14 cellular contexts compared by ENCODE assay signal in the genomic region with DNA sequence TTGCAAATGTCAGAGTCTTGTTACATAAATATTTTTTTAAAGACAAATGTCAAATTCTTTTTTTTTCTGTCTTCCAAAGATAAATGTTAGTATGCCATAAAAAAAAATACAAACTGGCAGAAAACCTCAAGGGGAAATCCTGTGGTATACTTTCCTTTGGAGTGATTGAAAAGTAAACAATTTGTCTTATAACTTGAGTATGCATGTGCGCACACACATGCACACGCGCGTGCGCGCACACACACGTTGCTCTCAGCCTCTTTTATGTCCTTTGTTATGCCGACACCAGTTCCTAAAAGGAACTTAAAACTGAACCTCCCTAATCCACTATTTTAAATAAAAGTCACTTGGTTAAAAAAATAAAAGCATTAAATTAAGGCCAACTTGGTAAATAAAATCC. TPM values are rescaled to one million over a fixed set of nuclear protein-coding genes. Genes with fewer than 3 reads are reported as not detected.
A peak's percentile ranks its signal among the peaks of the same experiment; 100 is the strongest.
DNase-seq lines count a peak whose midpoint lies in the region; ATAC-seq and TF ChIP-seq lines count a peak whose summit lies in the region.
"Had no signal": no experiment of that assay in that cellular context is flagged by ENCODE, and none has a peak within 500 bp of the region (broad histone marks: within the 10 kb centered on the region; RNA-seq: fewer than 3 reads in every experiment).

No MANE protein-coding gene starts in this region.

- H3K27ac Mint-ChIP-seq in activated CD4-positive, alpha-beta T cell treated with anti-CD3 and anti-CD28 coated beads, Interleukin-2, amount 10 ng/mL, durations not matched to agents 7 days and 5 days: peak overlapping the region; percentile 83
- peak overlapping the region; percentile 69 to 89 for H3K27ac Mint-ChIP-seq in natural killer cell treated with Interleukin-12 subunit alpha and Interleukin-12 subunit beta and Interleukin-15 and Interleukin-18, amount 100 ng/mL, for 72 hours
- H3K27ac Mint-ChIP-seq: type B pancreatic cell had no signal

- no peaks in the 10 kb centered on the region for H3K9me3 ChIP-seq in ascending aorta
- H3K9me3 ChIP-seq: esophagus squamous epithelium, mucosa of descending colon had no signal

- ATAC-seq in natural killer cell treated with Interleukin-12 subunit alpha and Interleukin-12 subunit beta and Interleukin-15 and Interleukin-18, amount 100 ng/mL, for 72 hours: no peak
- ATAC-seq: GM12878 had no signal

- no peaks in the 10 kb centered on the region for H3K27me3 Mint-ChIP-seq in activated CD4-positive, alpha-beta T cell treated with anti-CD3 and anti-CD28 coated beads, Interleukin-2, amount 10 ng/mL, durations not matched to agents 7 days and 5 days
- H3K27me3 Mint-ChIP-seq in natural killer cell treated with Interleukin-12 subunit alpha and Interleukin-12 subunit beta and Interleukin-15 and Interleukin-18, amount 100 ng/mL, for 72 hours: no peaks in the 10 kb centered on the region

- CTCF ChIA-PET in activated CD4-positive, alpha-beta T cell treated with anti-CD3 and anti-CD28 coated beads, Interleukin-2, amount 10 ng/mL, durations not matched to agents 7 days and 5 days (lab: Charles Lee): interaction anchor here (1.0 to 1.8 kb wide), 5 partner anchors 9 to 35 kb away, joined by 3 to 7 read pairs (median 3); no protein-coding TSS in a partner anchor
- CTCF ChIA-PET in HEK293T (lab: Yijun Ruan, JAX): no interaction called here

- no peak for DNase-seq in activated CD4-positive, alpha-beta T cell treated with anti-CD3 and anti-CD28 coated beads, Interleukin-2, amount 10 ng/mL, durations not matched to agents 7 days and 5 days
- no peak for DNase-seq in activated CD4-positive, alpha-beta T cell treated with anti-CD3 and anti-CD28 coated beads for 4 hours
- peak; percentile 45 to 50 for DNase-seq in Kasumi-1 (lab: John Stamatoyannopoulos, UW)
- DNase-seq in ascending aorta (ENCODE audit: low spot score in 2 of 2): no peak
- no peak for DNase-seq in natural killer cell treated with Interleukin-12 subunit alpha and Interleukin-12 subunit beta and Interleukin-15 and Interleukin-18, amount 100 ng/mL, for 72 hours (ENCODE audit: low spot score)
- no peak for DNase-seq in HEK293T (ENCODE audit: extremely low spot score)
- DNase-seq in NOMO-1 treated with DMSO at 0.1 percent for 48 hours (lab: John Stamatoyannopoulos, UW; ENCODE audit: unreplicated experiment): no peak
- no peak for DNase-seq in NCI-H1436 treated with DMSO at 0.1 percent for 48 hours (lab: John Stamatoyannopoulos, UW)
- DNase-seq: esophagus squamous epithelium, GOT3, mucosa of descending colon, NCI-H187 had no signal

- POLR2A ChIA-PET in activated CD4-positive, alpha-beta T cell treated with anti-CD3 and anti-CD28 coated beads, Interleukin-2, amount 10 ng/mL, durations not matched to agents 7 days and 5 days (lab: Charles Lee): interaction anchor here (0.9 to 1.9 kb wide), 2 partner anchors 8 to 21 kb away, joined by 3 to 4 read pairs; no protein-coding TSS in a partner anchor
- POLR2A ChIA-PET in HEK293T (lab: Yijun Ruan, JAX): no interaction called here

- peak overlapping the region; percentile 22 to 50 for H3K27ac ChIP-seq in ascending aorta

- peak overlapping the region; percentile 55 for H3K4me3 Mint-ChIP-seq in activated CD4-positive, alpha-beta T cell treated with anti-CD3 and anti-CD28 coated beads, Interleukin-2, amount 10 ng/mL, durations not matched to agents 7 days and 5 days
- H3K4me3 Mint-ChIP-seq in natural killer cell treated with Interleukin-12 subunit alpha and Interleukin-12 subunit beta and Interleukin-15 and Interleukin-18, amount 100 ng/mL, for 72 hours: peak overlapping the region; percentile 45
- H3K4me3 Mint-ChIP-seq: type B pancreatic cell had no signal

- H3K27me3 ChIP-seq in ascending aorta: no peaks in the 10 kb centered on the region
- H3K27me3 ChIP-seq: esophagus squamous epithelium had no signal

- intact Hi-C loops in ascending aorta (cut with DNase I): no loop called here

- TF ChIP-seq CTCF in ascending aorta (IDR thresholded peaks at IDR 0.05): no peak

- peaks cover 3 to 51% of the 10 kb centered on the region in 2 donors for H3K4me1 ChIP-seq in ascending aorta

- peaks cover 73% of the 10 kb centered on the region for H3K36me3 Mint-ChIP-seq in activated CD4-positive, alpha-beta T cell treated with anti-CD3 and anti-CD28 coated beads, Interleukin-2, amount 10 ng/mL, durations not matched to agents 7 days and 5 days (ENCODE audit: low read depth)
- H3K36me3 Mint-ChIP-seq in natural killer cell treated with Interleukin-12 subunit alpha and Interleukin-12 subunit beta and Interleukin-15 and Interleukin-18, amount 100 ng/mL, for 72 hours: peaks cover 36% of the 10 kb centered on the region

- no peak overlapping the region for H3K4me3 ChIP-seq in ascending aorta
- H3K4me3 ChIP-seq: esophagus squamous epithelium, GM12878, mucosa of descending colon had no signal

- H3K36me3 ChIP-seq in ascending aorta: peaks cover 3 to 30% of the 10 kb centered on the region in 2 donors

- H3K9me3 Mint-ChIP-seq in activated CD4-positive, alpha-beta T cell treated with anti-CD3 and anti-CD28 coated beads, Interleukin-2, amount 10 ng/mL, durations not matched to agents 7 days and 5 days: no peaks in the 10 kb centered on the region
- no peaks in the 10 kb centered on the region for H3K9me3 Mint-ChIP-seq in natural killer cell treated with Interleukin-12 subunit alpha and Interleukin-12 subunit beta and Interleukin-15 and Interleukin-18, amount 100 ng/mL, for 72 hours
- H3K9me3 Mint-ChIP-seq: type B pancreatic cell had no signal

- peaks cover 94% of the 10 kb centered on the region for H3K4me1 Mint-ChIP-seq in activated CD4-positive, alpha-beta T cell treated with anti-CD3 and anti-CD28 coated beads, Interleukin-2, amount 10 ng/mL, durations not matched to agents 7 days and 5 days
- peaks cover 63 to 77% of the 10 kb centered on the region in 2 donors for H3K4me1 Mint-ChIP-seq in natural killer cell treated with Interleukin-12 subunit alpha and Interleukin-12 subunit beta and Interleukin-15 and Interleukin-18, amount 100 ng/mL, for 72 hours (ENCODE audit: low read depth in 2 of 2)

TF ChIP-seq in HEK293T, 16 proteins besides CTCF, POLR2A, EP300 and RAD21:
- TF ChIP-seq HDGF (IDR thresholded peaks at IDR 0.05; ENCODE audit: borderline replicate concordance) (no peak), ELF4 (IDR thresholded peaks at IDR 0.05) (no peak), CTBP1 (IDR thresholded peaks at IDR 0.05; ENCODE audit: borderline replicate concordance) (no peak), L3MBTL2 (conservative IDR thresholded peaks at IDR 0.05) (no peak), SUZ12 (IDR thresholded peaks at IDR 0.05) (no peak), TARDBP (IDR thresholded peaks at IDR 0.05) (no peak), BHLHE40 (IDR thresholded peaks at IDR 0.05; ENCODE audit: borderline replicate concordance) (no peak), NFRKB (IDR thresholded peaks at IDR 0.05) (no peak), ARNT (IDR thresholded peaks at IDR 0.05) (no peak), FOXK2 (IDR thresholded peaks at IDR 0.05) (no peak), SP1 (IDR thresholded peaks at IDR 0.05) (no peak), ZNF384 (IDR thresholded peaks at IDR 0.05) (no peak), FOXM1 (IDR thresholded peaks at IDR 0.05; ENCODE audit: borderline replicate concordance) (no peak), FOXA1 (IDR thresholded peaks at IDR 0.05) (no peak), LEF1 (IDR thresholded peaks at IDR 0.05; ENCODE audit: borderline replicate concordance) (no peak)
- TF ChIP-seq, protein P1, sequence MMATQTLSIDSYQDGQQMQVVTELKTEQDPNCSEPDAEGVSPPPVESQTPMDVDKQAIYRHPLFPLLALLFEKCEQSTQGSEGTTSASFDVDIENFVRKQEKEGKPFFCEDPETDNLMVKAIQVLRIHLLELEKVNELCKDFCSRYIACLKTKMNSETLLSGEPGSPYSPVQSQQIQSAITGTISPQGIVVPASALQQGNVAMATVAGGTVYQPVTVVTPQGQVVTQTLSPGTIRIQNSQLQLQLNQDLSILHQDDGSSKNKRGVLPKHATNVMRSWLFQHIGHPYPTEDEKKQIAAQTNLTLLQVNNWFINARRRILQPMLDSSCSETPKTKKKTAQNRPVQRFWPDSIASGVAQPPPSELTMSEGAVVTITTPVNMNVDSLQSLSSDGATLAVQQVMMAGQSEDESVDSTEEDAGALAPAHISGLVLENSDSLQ (IDR thresholded peaks at IDR 0.05): no peak

RNA-seq across cellular contexts. Expression of a gene that starts 58.0 kb away (rescaled TPM):
- 10 to 100 TPM; 74.4 to 77.8 TPM for total RNA-seq in activated CD4-positive, alpha-beta T cell treated with anti-CD3 and anti-CD28 coated beads, Interleukin-2, amount 10 ng/mL, durations not matched to agents 7 days and 5 days
- total RNA-seq in ascending aorta: 343 TPM
- total RNA-seq in natural killer cell treated with Interleukin-12 subunit alpha and Interleukin-12 subunit beta and Interleukin-15 and Interleukin-18, amount 100 ng/mL, for 72 hours: 10 to 100 TPM; 37.3 to 38.6 TPM

Comparison
In these comparisons a context has a peak if more than half of its experiments do, and no peak if none do; other contexts are left out.
1. DNase-seq: peak in Kasumi-1 (2 of 2); none in activated CD4-positive, alpha-beta T cell treated with anti-CD3 and anti-CD28 coated beads, Interleukin-2, amount 10 ng/mL, durations not matched to agents 7 days and 5 days (single experiment), activated CD4-positive, alpha-beta T cell treated with anti-CD3 and anti-CD28 coated beads for 4 hours (0 of 2), ascending aorta (0 of 2), natural killer cell treated with Interleukin-12 subunit alpha and Interleukin-12 subunit beta and Interleukin-15 and Interleukin-18, amount 100 ng/mL, for 72 hours (single experiment), HEK293T (single experiment), NOMO-1 treated with DMSO at 0.1 percent for 48 hours (single experiment) and NCI-H1436 treated with DMSO at 0.1 percent for 48 hours (single experiment).